Comparison of ENCODE assay signal across 29 cellular contexts in genomic region chr5:141904551-141904950, GRCh38. TPM values are rescaled to one million over a fixed set of nuclear protein-coding genes. Genes with fewer than 3 reads are reported as not detected.
"Had no signal": no experiment of that assay in that cellular context is flagged by ENCODE, and none has a peak within 500 bp of the region (broad histone marks: within the 10 kb centered on the region; RNA-seq: fewer than 3 reads in every experiment).

No MANE protein-coding gene starts in this region.

- H3K27ac Mint-ChIP-seq: immature natural killer cell; naive thymus-derived CD4-positive, alpha-beta T cell; stimulated activated memory B cell treated with anti-CD40 and anti-IgM and Interleukin-4, amounts not matched to agents 10 μg/mL and 1 μg/mL and 100 μg/mL, for 72 hours; stimulated activated naive CD8-positive, alpha-beta T cell treated with anti-CD3 and anti-CD28 coated beads, Interleukin-15, amount 100 ng/mL, for 72 hours had no signal

- H3K4me2 ChIP-seq: smooth muscle cell had no signal

- H3K4me1 Mint-ChIP-seq: immature natural killer cell; neural crest cell; stimulated activated memory B cell treated with anti-CD40 and anti-IgM and Interleukin-4, amounts not matched to agents 10 μg/mL and 1 μg/mL and 100 μg/mL, for 72 hours; stimulated activated naive CD8-positive, alpha-beta T cell treated with anti-CD3 and anti-CD28 coated beads, Interleukin-15, amount 100 ng/mL, for 72 hours had no signal

- H3K9me3 Mint-ChIP-seq: nephron; neural crest cell; stimulated activated naive CD8-positive, alpha-beta T cell treated with anti-CD3 and anti-CD28 coated beads, Interleukin-15, amount 100 ng/mL, for 72 hours had no signal

- H3K27me3 ChIP-seq: pancreas, right lobe of liver, transverse colon, upper lobe of left lung, vagina had no signal

- ATAC-seq: mucosa of descending colon; naive thymus-derived CD4-positive, alpha-beta T cell; pancreas; right lobe of liver; stimulated activated memory B cell treated with anti-CD40 and anti-IgM and Interleukin-4, amounts not matched to agents 10 μg/mL and 1 μg/mL and 100 μg/mL, for 72 hours; stimulated activated naive CD8-positive, alpha-beta T cell treated with anti-CD3 and anti-CD28 coated beads, Interleukin-15, amount 100 ng/mL, for 72 hours had no signal

- DNase-seq: hippocampal formation; immature natural killer cell; left ventricle myocardium inferior; midbrain; mucosa of descending colon; naive thymus-derived CD4-positive, alpha-beta T cell; nucleus accumbens; pancreas; posterior cingulate gyrus; right lobe of liver; stimulated activated CD4-positive, alpha-beta T cell treated with anti-CD3 and anti-CD28 coated beads, Interleukin-1b, Interleukin-23, amount 100 ng/mL, for 48 hours; stimulated activated CD4-positive, alpha-beta T cell treated with anti-CD3 and anti-CD28 coated beads, Interleukin-2, amount 100 ng/mL, for 48 hours; stimulated activated CD4-positive, alpha-beta T cell treated with anti-CD3 and anti-CD28 coated beads, Interleukin-4, amount 100 ng/mL, for 4 hours; stimulated activated CD8-positive, alpha-beta memory T cell treated with anti-CD3 and anti-CD28 coated beads, Interleukin-4, amount 100 ng/mL, for 48 hours; stimulated activated naive CD4-positive, alpha-beta T cell treated with Interleukin-2 at 50 U/mL for 16 hours; stimulated activated naive CD8-positive, alpha-beta T cell treated with anti-CD3 and anti-CD28 coated beads, Interleukin-15, amount 100 ng/mL, for 72 hours; substantia nigra; transverse colon; upper lobe of left lung had no signal

- H3K4me1 ChIP-seq: left ventricle myocardium inferior, pancreas, prostate gland, right lobe of liver, transverse colon, upper lobe of left lung, vagina had no signal

- H3K9me3 ChIP-seq: left ventricle myocardium inferior, mucosa of descending colon, pancreas, prostate gland, right lobe of liver, transverse colon, upper lobe of left lung, vagina had no signal

- H3K27ac ChIP-seq: left ventricle myocardium inferior, pancreas, prostate gland, right lobe of liver, transverse colon, upper lobe of left lung, vagina had no signal

- H3K36me3 Mint-ChIP-seq: naive thymus-derived CD4-positive, alpha-beta T cell; stimulated activated memory B cell treated with anti-CD40 and anti-IgM and Interleukin-4, amounts not matched to agents 10 μg/mL and 1 μg/mL and 100 μg/mL, for 72 hours had no signal

- H3K4me3 Mint-ChIP-seq: immature natural killer cell; naive thymus-derived CD4-positive, alpha-beta T cell; nephron; neural crest cell; stimulated activated memory B cell treated with anti-CD40 and anti-IgM and Interleukin-4, amounts not matched to agents 10 μg/mL and 1 μg/mL and 100 μg/mL, for 72 hours; stimulated activated naive CD8-positive, alpha-beta T cell treated with anti-CD3 and anti-CD28 coated beads, Interleukin-15, amount 100 ng/mL, for 72 hours had no signal

- H3K36me3 ChIP-seq: left ventricle myocardium inferior, pancreas, prostate gland, right lobe of liver, transverse colon, upper lobe of left lung, vagina had no signal

- H3K4me3 ChIP-seq: left ventricle myocardium inferior, lung, mucosa of descending colon, pancreas, prostate gland, right lobe of liver, smooth muscle cell, transverse colon, upper lobe of left lung, vagina had no signal

RNA-seq across cellular contexts. Expression of gene PCDH12, which starts 53.5 kb away (rescaled TPM):
- total RNA-seq: kidney epithelial cell, myocyte, osteoblast, smooth muscle cell had no signal
